Comparison of ENCODE assay signal across 20 cellular contexts in genomic region chr15:55819397-55820034, GRCh38.
"Had no signal": no experiment of that assay in that cellular context is flagged by ENCODE, and none has a peak within 500 bp of the region (broad histone marks: within the 10 kb centered on the region; RNA-seq: fewer than 3 reads in every experiment).

No MANE protein-coding gene starts in this region.

- H3K9me3 Mint-ChIP-seq: activated CD4-positive, alpha-beta memory T cell treated with anti-CD3 and anti-CD28 coated beads for 36 hours; activated naive CD4-positive, alpha-beta T cell treated with anti-CD3 and anti-CD28 coated beads for 36 hours; activated naive CD8-positive, alpha-beta T cell treated with anti-CD3 and anti-CD28 coated beads, Interleukin-2, amount 50 U/mL, for 24 hours; activated T-helper 2 cell treated with anti-CD3 and anti-CD28 coated beads, Interferon-gamma antibody, Interleukin-2, Interleukin-4, amounts not matched to agents 10 μg/mL and 5 μg/mL and 100 μg/mL, durations not matched to agents 14 hours and 24 hours and 36 hours; stimulated activated effector memory CD8-positive, alpha-beta T cell treated with anti-CD3 and anti-CD28 coated beads, Interleukin-12 subunit alpha, Interleukin-12 subunit beta, amount 100 ng/mL, for 72 hours had no signal

- H3K4me3 Mint-ChIP-seq: activated CD4-positive, alpha-beta memory T cell treated with anti-CD3 and anti-CD28 coated beads for 36 hours; activated CD4-positive, alpha-beta T cell treated with anti-CD3 and anti-CD28 coated beads for 36 hours; activated CD8-positive, alpha-beta memory T cell treated with anti-CD3 and anti-CD28 coated beads, Interleukin-2, amount 10 ng/mL, durations not matched to agents 7 days and 5 days; activated naive CD4-positive, alpha-beta T cell treated with anti-CD3 and anti-CD28 coated beads for 36 hours; activated naive CD8-positive, alpha-beta T cell treated with anti-CD3 and anti-CD28 coated beads, Interleukin-2, amount 50 U/mL, for 24 hours; naive thymus-derived CD4-positive, alpha-beta T cell; stimulated activated effector memory CD8-positive, alpha-beta T cell treated with anti-CD3 and anti-CD28 coated beads, Interleukin-12 subunit alpha, Interleukin-12 subunit beta, amount 100 ng/mL, for 72 hours had no signal

- DNase-seq: activated CD4-positive, alpha-beta memory T cell treated with anti-CD3 and anti-CD28 coated beads for 36 hours; activated CD4-positive, alpha-beta T cell treated with anti-CD3 and anti-CD28 coated beads for 36 hours; activated CD8-positive, alpha-beta memory T cell treated with anti-CD3 and anti-CD28 coated beads, Interleukin-2, amount 10 ng/mL, durations not matched to agents 7 days and 5 days; activated naive CD4-positive, alpha-beta T cell treated with anti-CD3 and anti-CD28 coated beads for 36 hours; activated naive CD8-positive, alpha-beta T cell treated with anti-CD3 and anti-CD28 coated beads, Interleukin-2, amount 50 U/mL, for 24 hours; activated T-cell treated with anti-CD3 and anti-CD28 coated beads, Interleukin-2, amount 50 U/mL, for 1 hour; left colon; mucosa of descending colon; naive thymus-derived CD4-positive, alpha-beta T cell; psoas muscle; sigmoid colon; stimulated activated CD4-positive, alpha-beta T cell treated with anti-CD3 and anti-CD28 coated beads, Interleukin-12 subunit alpha, Interleukin-12 subunit beta, amount 100 ng/mL, for 4 hours; stimulated activated CD4-positive, alpha-beta T cell treated with anti-CD3 and anti-CD28 coated beads, Interleukin-2, amount 100 ng/mL, for 24 hours; T-helper 2 cell; tibial artery had no signal

- FAIRE-seq: bronchial epithelial cell had no signal

- H3K27me3 Mint-ChIP-seq: activated CD8-positive, alpha-beta memory T cell treated with anti-CD3 and anti-CD28 coated beads, Interleukin-2, amount 10 ng/mL, durations not matched to agents 7 days and 5 days; activated naive CD8-positive, alpha-beta T cell treated with anti-CD3 and anti-CD28 coated beads, Interleukin-2, amount 50 U/mL, for 24 hours had no signal

- H3K9me3 ChIP-seq: ascending aorta, gastroesophageal sphincter, mucosa of descending colon, psoas muscle, sigmoid colon, tibial artery had no signal

- H3K4me1 ChIP-seq: ascending aorta, psoas muscle had no signal

- H3K27me3 ChIP-seq: ascending aorta, gastroesophageal sphincter, sigmoid colon, tibial artery had no signal

- H3K4me1 Mint-ChIP-seq: activated CD4-positive, alpha-beta T cell treated with anti-CD3 and anti-CD28 coated beads for 36 hours; activated CD8-positive, alpha-beta memory T cell treated with anti-CD3 and anti-CD28 coated beads, Interleukin-2, amount 10 ng/mL, durations not matched to agents 7 days and 5 days; activated naive CD8-positive, alpha-beta T cell treated with anti-CD3 and anti-CD28 coated beads, Interleukin-2, amount 50 U/mL, for 24 hours; stimulated activated effector memory CD8-positive, alpha-beta T cell treated with anti-CD3 and anti-CD28 coated beads, Interleukin-12 subunit alpha, Interleukin-12 subunit beta, amount 100 ng/mL, for 72 hours had no signal

- H3K27ac ChIP-seq: ascending aorta, gastroesophageal sphincter, psoas muscle, sigmoid colon, tibial artery had no signal

- H3K27ac Mint-ChIP-seq: activated CD4-positive, alpha-beta memory T cell treated with anti-CD3 and anti-CD28 coated beads for 36 hours; activated CD4-positive, alpha-beta T cell treated with anti-CD3 and anti-CD28 coated beads for 36 hours; activated CD8-positive, alpha-beta memory T cell treated with anti-CD3 and anti-CD28 coated beads, Interleukin-2, amount 10 ng/mL, durations not matched to agents 7 days and 5 days; activated naive CD4-positive, alpha-beta T cell treated with anti-CD3 and anti-CD28 coated beads for 36 hours; activated naive CD8-positive, alpha-beta T cell treated with anti-CD3 and anti-CD28 coated beads, Interleukin-2, amount 50 U/mL, for 24 hours; activated T-helper 2 cell treated with anti-CD3 and anti-CD28 coated beads, Interferon-gamma antibody, Interleukin-2, Interleukin-4, amounts not matched to agents 10 μg/mL and 5 μg/mL and 100 μg/mL, durations not matched to agents 14 hours and 24 hours and 36 hours; naive thymus-derived CD4-positive, alpha-beta T cell; stimulated activated effector memory CD8-positive, alpha-beta T cell treated with anti-CD3 and anti-CD28 coated beads, Interleukin-12 subunit alpha, Interleukin-12 subunit beta, amount 100 ng/mL, for 72 hours had no signal

- ATAC-seq: activated CD4-positive, alpha-beta T cell treated with anti-CD3 and anti-CD28 coated beads for 36 hours; activated CD8-positive, alpha-beta memory T cell treated with anti-CD3 and anti-CD28 coated beads, Interleukin-2, amount 10 ng/mL, durations not matched to agents 7 days and 5 days; activated naive CD8-positive, alpha-beta T cell treated with anti-CD3 and anti-CD28 coated beads, Interleukin-2, amount 50 U/mL, for 24 hours; gastroesophageal sphincter; left colon; mucosa of descending colon; naive thymus-derived CD4-positive, alpha-beta T cell; psoas muscle; stimulated activated effector memory CD8-positive, alpha-beta T cell treated with anti-CD3 and anti-CD28 coated beads, Interleukin-12 subunit alpha, Interleukin-12 subunit beta, amount 100 ng/mL, for 72 hours had no signal

- H3K36me3 ChIP-seq: ascending aorta, gastroesophageal sphincter, sigmoid colon, tibial artery had no signal

- H3K36me3 Mint-ChIP-seq: activated CD4-positive, alpha-beta memory T cell treated with anti-CD3 and anti-CD28 coated beads for 36 hours; activated CD8-positive, alpha-beta memory T cell treated with anti-CD3 and anti-CD28 coated beads, Interleukin-2, amount 10 ng/mL, durations not matched to agents 7 days and 5 days; naive thymus-derived CD4-positive, alpha-beta T cell; stimulated activated effector memory CD8-positive, alpha-beta T cell treated with anti-CD3 and anti-CD28 coated beads, Interleukin-12 subunit alpha, Interleukin-12 subunit beta, amount 100 ng/mL, for 72 hours had no signal

- H3K4me3 ChIP-seq: ascending aorta, gastroesophageal sphincter, mucosa of descending colon, psoas muscle, sigmoid colon, tibial artery had no signal
